ENCODE assay signal across 12 cellular contexts in the genomic region with DNA sequence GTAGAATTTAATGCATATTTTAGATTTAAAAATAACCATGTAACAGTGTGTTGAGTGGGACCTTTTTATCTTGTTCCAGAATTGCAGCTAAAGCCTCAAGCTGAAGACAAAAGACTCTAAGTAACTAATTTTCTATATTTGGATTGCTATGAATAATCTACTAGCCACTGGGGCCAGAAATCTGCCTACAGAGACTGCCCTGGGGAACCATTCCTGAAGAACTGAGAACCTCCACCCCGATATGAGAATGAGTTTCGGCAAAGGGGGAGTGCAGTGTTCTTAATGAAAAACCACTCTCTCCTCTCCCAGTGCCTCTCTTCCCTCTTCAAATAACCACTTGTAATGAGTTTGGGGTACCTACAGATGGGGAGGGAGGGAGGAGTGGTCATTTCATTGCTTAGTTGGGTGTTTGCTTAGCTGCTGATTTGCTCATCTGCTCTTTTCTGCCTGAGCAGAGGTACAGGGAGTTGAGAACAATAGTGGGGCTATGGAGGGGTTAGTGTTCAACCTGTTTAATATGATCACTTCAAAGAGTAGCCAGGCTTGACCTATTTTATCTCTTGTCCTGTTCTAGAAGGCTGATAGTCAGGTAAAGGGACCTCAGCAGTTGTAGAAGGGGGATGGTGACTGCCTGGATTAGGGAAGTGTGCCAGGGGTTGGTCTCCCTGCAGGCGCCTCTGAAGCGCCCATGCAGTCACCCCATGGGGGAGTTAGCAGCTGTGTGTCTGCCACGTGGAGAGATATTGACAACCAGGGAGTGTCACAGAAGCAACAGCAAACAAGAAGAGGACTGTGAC. TPM values are rescaled to one million over a fixed set of nuclear protein-coding genes. Genes with fewer than 3 reads are reported as not detected.
DNase-seq lines count a peak whose midpoint lies in the region; ATAC-seq and TF ChIP-seq lines count a peak whose summit lies in the region.
"Had no signal": no experiment of that assay in that cellular context is flagged by ENCODE, and none has a peak within 500 bp of the region (broad histone marks: within the 10 kb centered on the region; RNA-seq: fewer than 3 reads in every experiment).

No MANE protein-coding gene starts in this region.

- H3K27ac ChIP-seq in heart right ventricle (peak overlapping the region in 4 of 10 donors; percentile 20 to 52 (median 42)), left ventricle myocardium inferior (replicated peaks) (no peak overlapping the region)

- 56 to 59% methylated on average over 5 of the region's 5 CpGs for WGBS in heart right ventricle, 2 donors

- TF ChIP-seq CTCF in heart right ventricle (IDR thresholded peaks at IDR 0.05) (no peak), left ventricle myocardium inferior (IDR thresholded peaks at IDR 0.05; ENCODE audit: borderline replicate concordance) (no peak)

- intact Hi-C loops in heart right ventricle (cut with DNase I) (no loop called here), left ventricle myocardium inferior (cut with micrococcal nuclease) (no loop called here), head of caudate nucleus (cut with DNase I) (no loop called here)

- DNase-seq in heart right ventricle (no peak), left ventricle myocardium inferior (no peak), NCI-H774 (lab: John Stamatoyannopoulos, UW) (peak; percentile 29), head of caudate nucleus (peak in 30 of 42 donors; percentile 11 to 67 (median 28)), NCI-H1930 (lab: John Stamatoyannopoulos, UW) (no peak), NCI-H226 (no peak), left lobe of liver (ENCODE audit: low spot score) (no peak)
- DNase-seq: activated CD8-positive, alpha-beta T cell treated with anti-CD3 and anti-CD28 coated beads, Interleukin-2, amount 10 ng/mL, durations not matched to agents 7 days and 5 days; activated naive CD8-positive, alpha-beta T cell treated with anti-CD3 and anti-CD28 coated beads, Interleukin-2, amount 10 ng/mL, durations not matched to agents 7 days and 5 days; MG63 had no signal

- H3K4me3 ChIP-seq in heart right ventricle (no peak overlapping the region), left ventricle myocardium inferior (no peak overlapping the region)
- H3K4me3 ChIP-seq: HAP-1, MG63 had no signal

- H3K4me1 ChIP-seq in heart right ventricle (peaks cover 0 to 25% (median 10%) of the 10 kb centered on the region in 9 donors), left ventricle myocardium inferior (peaks cover 21% of the 10 kb centered on the region)

- H3K9me3 ChIP-seq in heart right ventricle (peaks cover 0 to 22% (median 10%) of the 10 kb centered on the region in 11 donors), left ventricle myocardium inferior (replicated peaks) (peaks cover 21% of the 10 kb centered on the region)
- H3K9me3 ChIP-seq: HAP-1 had no signal

- ATAC-seq in heart right ventricle = peak in 7 of 8 donors; percentile 37 to 62 (median 50)
- ATAC-seq in left lobe of liver = no peak
- no peak for ATAC-seq in HG03108 (IDR thresholded peaks at IDR 0.05; ENCODE audit: unreplicated experiment)
- ATAC-seq: activated CD8-positive, alpha-beta T cell treated with anti-CD3 and anti-CD28 coated beads, Interleukin-2, amount 10 ng/mL, durations not matched to agents 7 days and 5 days had no signal

- H3K27me3 ChIP-seq in heart right ventricle (no peaks in the 10 kb centered on the region), left ventricle myocardium inferior (ENCODE audit: low read depth) (no peaks in the 10 kb centered on the region)
- H3K27me3 ChIP-seq: MG63 had no signal

- H3K36me3 ChIP-seq in heart right ventricle (no peaks in the 10 kb centered on the region), left ventricle myocardium inferior (no peaks in the 10 kb centered on the region)
- H3K36me3 ChIP-seq: HAP-1, MG63 had no signal

RNA-seq across cellular contexts. Expression of gene ATG10, which starts 47.7 kb away (rescaled TPM):
- total RNA-seq in heart right ventricle (1 to 10 TPM; 4.6 to 8.0 (median 7.2) TPM), left ventricle myocardium inferior (6.0 TPM), left lobe of liver (4.3 TPM)
- 1 to 10 TPM; 4.8 to 5.0 TPM for polyA plus RNA-seq in heart right ventricle

Comparison
In these comparisons a context has a peak if more than half of its experiments do, and no peak if none do; other contexts are left out.
1. ATAC-seq: peak in heart right ventricle (7 of 8); none in left lobe of liver (single experiment) and HG03108 (single experiment).
2. DNase-seq: peak in NCI-H774 (single experiment) and head of caudate nucleus (30 of 42); none in heart right ventricle (0 of 2), left ventricle myocardium inferior (single experiment), NCI-H1930 (0 of 2), NCI-H226 (single experiment) and left lobe of liver (single experiment).